Comparison of ENCODE assay signal across 19 cellular contexts in genomic region chr16:11542069-11542775, GRCh38. TPM values are rescaled to one million over a fixed set of nuclear protein-coding genes. Genes with fewer than 3 reads are reported as not detected.
A peak's percentile ranks its signal among the peaks of the same experiment; 100 is the strongest.
DNase-seq lines count a peak whose midpoint lies in the region; ATAC-seq and TF ChIP-seq lines count a peak whose summit lies in the region.
"Had no signal": no experiment of that assay in that cellular context is flagged by ENCODE, and none has a peak within 500 bp of the region (broad histone marks: within the 10 kb centered on the region; RNA-seq: fewer than 3 reads in every experiment).

No MANE protein-coding gene starts in this region.

- H3K4me3 Mint-ChIP-seq in CD4-positive, alpha-beta memory T cell = no peak overlapping the region
- no peak overlapping the region for H3K4me3 Mint-ChIP-seq in central memory CD8-positive, alpha-beta T cell
- H3K4me3 Mint-ChIP-seq: GM23338 had no signal

- POLR2A ChIA-PET in CD4-positive, alpha-beta memory T cell (lab: Charles Lee; ENCODE audit: partially characterized antibody) = interaction anchor here (1.0 to 1.2 kb wide), 2 partner anchors 15 to 44 kb away, joined by 3 read pairs; no protein-coding TSS in a partner anchor

- H3K4me1 ChIP-seq in BLaER1 = peaks cover 18% of the 10 kb centered on the region
- H3K4me1 ChIP-seq in CD4-positive, alpha-beta memory T cell (ENCODE audit: insufficient read depth, low read length) = no peaks in the 10 kb centered on the region

- peaks cover 5 to 23% (median 12%) of the 10 kb centered on the region in 4 donors for H3K4me1 Mint-ChIP-seq in CD4-positive, alpha-beta memory T cell
- H3K4me1 Mint-ChIP-seq in central memory CD8-positive, alpha-beta T cell = peaks cover 44% of the 10 kb centered on the region

- H3K27ac Mint-ChIP-seq in CD4-positive, alpha-beta memory T cell = peak overlapping the region in 6 of 7 donors; percentile 1 to 79 (median 30)
- H3K27ac Mint-ChIP-seq in central memory CD8-positive, alpha-beta T cell (ENCODE audit: low read depth) = peak overlapping the region; percentile 76
- H3K27ac Mint-ChIP-seq: GM23338 had no signal

- intact Hi-C loops in CD4-positive, alpha-beta memory T cell (cut with micrococcal nuclease) = no loop called here
- intact Hi-C loops in head of caudate nucleus (cut with DNase I) = no loop called here

- no peaks in the 10 kb centered on the region for H3K27me3 Mint-ChIP-seq in CD4-positive, alpha-beta memory T cell
- no peaks in the 10 kb centered on the region for H3K27me3 Mint-ChIP-seq in central memory CD8-positive, alpha-beta T cell

- ATAC-seq in central memory CD8-positive, alpha-beta T cell (replicated peaks; ENCODE audit: extremely low read depth, poor library complexity, severe bottlenecking) = no peak
- ATAC-seq: GM23338, Panc1, Right ventricle myocardium inferior had no signal

- H3K9ac ChIP-seq in BLaER1 = no peak overlapping the region

- peaks cover 2 to 15% of the 10 kb centered on the region in 2 donors for H3K36me3 Mint-ChIP-seq in CD4-positive, alpha-beta memory T cell
- H3K36me3 Mint-ChIP-seq in central memory CD8-positive, alpha-beta T cell (ENCODE audit: insufficient read depth) = peaks cover 31% of the 10 kb centered on the region

- no peak for TF ChIP-seq CTCF in fibroblast of villous mesenchyme (IDR thresholded peaks at IDR 0.05; ENCODE audit: insufficient read depth, low read depth, low read length)

- no peak for DNase-seq in CD4-positive, alpha-beta memory T cell
- no peak for DNase-seq in central memory CD8-positive, alpha-beta T cell (ENCODE audit: low spot score in 2 of 2)
- peak; percentile 41 for DNase-seq in fibroblast of villous mesenchyme (ENCODE audit: low read depth)
- DNase-seq in ureter (ENCODE audit: low spot score) = no peak
- DNase-seq in head of caudate nucleus = no peak
- DNase-seq in SW480 (ENCODE audit: low spot score) = no peak
- no peak for DNase-seq in activated CD4-positive, CD25-positive, alpha-beta regulatory T cell (lab: John Stamatoyannopoulos, UW)
- DNase-seq: ACHN, DMS153, EL, MM.1S, NCI-H1105 treated with DMSO at 0.1 percent for 48 hours, NCI-H187, NCI-H446, NCI-H774 had no signal

- H4K20me1 ChIP-seq in BLaER1 = no peaks in the 10 kb centered on the region

- no peak overlapping the region for H3K27ac ChIP-seq in BLaER1
- H3K27ac ChIP-seq in CD4-positive, alpha-beta memory T cell (ENCODE audit: low read depth, low read length) = no peak overlapping the region

- H3K4me3 ChIP-seq in BLaER1 (no peak overlapping the region), fibroblast of villous mesenchyme (ENCODE audit: low read depth, low read length) (no peak overlapping the region)
- H3K4me3 ChIP-seq in CD4-positive, alpha-beta memory T cell (ENCODE audit: low read length in 2 of 2) = no peak overlapping the region
- H3K4me3 ChIP-seq: GM23338 had no signal

- H3K36me3 ChIP-seq in BLaER1 = no peaks in the 10 kb centered on the region
- H3K36me3 ChIP-seq in CD4-positive, alpha-beta memory T cell (ENCODE audit: insufficient read depth, low read length) = no peaks in the 10 kb centered on the region

- H3K27me3 ChIP-seq in BLaER1 = no peaks in the 10 kb centered on the region
- H3K27me3 ChIP-seq in CD4-positive, alpha-beta memory T cell (ENCODE audit: insufficient read depth, low read length) = no peaks in the 10 kb centered on the region

- peak overlapping the region; percentile 42 for H3K4me2 ChIP-seq in BLaER1
- H3K4me2 ChIP-seq: GM23338 had no signal

- CTCF ChIA-PET in CD4-positive, alpha-beta memory T cell (lab: Charles Lee; ENCODE audit: partially characterized antibody) = no interaction called here

- no peaks in the 10 kb centered on the region for H3K9me3 Mint-ChIP-seq in CD4-positive, alpha-beta memory T cell
- H3K9me3 Mint-ChIP-seq in central memory CD8-positive, alpha-beta T cell = no peaks in the 10 kb centered on the region
- H3K9me3 Mint-ChIP-seq: GM23338 had no signal

- no peaks in the 10 kb centered on the region for H3K9me3 ChIP-seq in BLaER1
- H3K9me3 ChIP-seq in CD4-positive, alpha-beta memory T cell (ENCODE audit: control insufficient read depth in 1 of 2, low read length in 2 of 2) = no peaks in the 10 kb centered on the region

RNA-seq across cellular contexts. Expression of gene LITAF, which starts 44.5 kb away (rescaled TPM):
- 100 to 1,000 TPM; 155 to 157 TPM for total RNA-seq in CD4-positive, alpha-beta memory T cell
- 100 to 1,000 TPM; 343 to 496 TPM for polyA plus RNA-seq in CD4-positive, alpha-beta memory T cell
- total RNA-seq in fibroblast of villous mesenchyme (45.7 and 96.7 TPM in 2 replicates), ureter (160 TPM)
